In the genomic region with DNA sequence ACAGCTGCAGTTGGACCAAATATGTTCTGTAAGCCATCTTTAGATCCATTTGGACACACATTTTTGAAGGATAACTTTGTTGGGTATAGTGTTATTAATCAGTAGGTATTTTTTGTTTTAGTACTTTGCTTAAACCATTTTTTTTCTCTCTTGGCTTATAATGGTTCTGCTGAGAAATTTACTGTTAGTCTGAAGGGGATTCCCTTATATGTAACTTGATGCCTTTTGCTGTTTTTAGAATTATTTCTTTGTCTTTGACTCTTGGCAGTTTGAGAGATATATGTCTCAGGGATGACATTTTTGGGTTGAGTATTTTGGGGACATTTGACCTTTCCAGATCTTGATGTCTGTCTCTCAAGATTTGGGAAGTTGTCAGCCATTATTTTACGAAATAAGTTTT, we compare ENCODE assay signal across 9 cellular contexts.
"Had no signal": no experiment of that assay in that cellular context is flagged by ENCODE, and none has a peak within 500 bp of the region (broad histone marks: within the 10 kb centered on the region; RNA-seq: fewer than 3 reads in every experiment).

No MANE protein-coding gene starts in this region.

- ATAC-seq: HCT116, K562 had no signal

- H3K4me1 ChIP-seq: HAP-1 had no signal

- H3K4me3 ChIP-seq: GM23248, HAP-1, K562 had no signal

- DNase-seq: GM23248, GOT3, H7, IMR-90, KG1 had no signal

- FAIRE-seq: K562 had no signal

- H3K9me3 ChIP-seq: HAP-1 had no signal

- H3K27ac ChIP-seq: GM23248, HL-60 had no signal
